Comparison of ENCODE assay signal across 18 cellular contexts in the genomic region with DNA sequence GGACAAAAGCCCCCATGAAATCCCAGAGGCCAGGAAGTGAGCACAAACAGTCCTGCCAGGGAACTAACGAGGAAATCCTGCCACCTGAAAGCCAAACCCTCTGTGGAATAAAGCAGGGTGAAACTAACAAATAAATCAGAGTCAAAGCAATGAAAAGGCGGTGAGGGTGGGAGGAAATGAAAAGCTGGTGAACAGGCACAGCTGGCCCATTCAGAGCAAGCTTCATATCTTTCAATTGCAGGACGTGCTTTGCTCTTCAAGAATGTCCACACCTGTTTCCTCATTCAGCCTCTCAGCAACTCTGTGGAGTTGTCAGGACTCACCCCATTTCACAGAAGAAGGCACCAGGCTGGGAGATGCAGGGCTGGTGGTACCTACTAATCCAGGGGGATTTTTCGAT.
DNase-seq lines count a peak whose midpoint lies in the region; ATAC-seq, FAIRE-seq and TF ChIP-seq lines count a peak whose summit lies in the region.
"Had no signal": no experiment of that assay in that cellular context is flagged by ENCODE, and none has a peak within 500 bp of the region (broad histone marks: within the 10 kb centered on the region; RNA-seq: fewer than 3 reads in every experiment).

No MANE protein-coding gene starts in this region.

- no peaks in the 10 kb centered on the region for H3K9me3 ChIP-seq in BLaER1
- no peaks in the 10 kb centered on the region for H3K9me3 ChIP-seq in BLaER1 treated with 17β-estradiol and CSF1 and Interleukin-3, amounts not matched to agents 10 nM and 100 nM (replicated peaks in 1 of 11)
- H3K9me3 ChIP-seq: A549, BE2C, Caco-2 had no signal

- H3K36me3 ChIP-seq in BLaER1 (no peaks in the 10 kb centered on the region), bronchial epithelial cell (ENCODE audit: control insufficient read depth, insufficient read depth, low read length) (no peaks in the 10 kb centered on the region)
- no peaks in the 10 kb centered on the region for H3K36me3 ChIP-seq in BLaER1 treated with 17β-estradiol and CSF1 and Interleukin-3, amounts not matched to agents 10 nM and 100 nM
- H3K36me3 ChIP-seq: BE2C had no signal

- H3K4me2 ChIP-seq in BLaER1 = 0 out of 2 replicates have a peak overlapping the region, but pooled peaks have one; percentile 24
- H3K4me2 ChIP-seq in BLaER1 treated with 17β-estradiol and CSF1 and Interleukin-3, amounts not matched to agents 10 nM and 100 nM = peak overlapping the region in 6 of 11 experiments; percentile 13 to 43 (median 38); a peak in 8 of 22 replicates
- H3K4me2 ChIP-seq: A549 had no signal

- TF ChIP-seq CTCF in bronchial epithelial cell (IDR thresholded peaks at IDR 0.05; ENCODE audit: insufficient read depth, low read length, severe bottlenecking) = no peak

- H3K27me3 ChIP-seq in BLaER1 (no peaks in the 10 kb centered on the region), bronchial epithelial cell (ENCODE audit: control insufficient read depth, insufficient read depth, low read length) (peaks cover 4% of the 10 kb centered on the region)
- H3K27me3 ChIP-seq in BLaER1 treated with 17β-estradiol and CSF1 and Interleukin-3, amounts not matched to agents 10 nM and 100 nM = no peaks in the 10 kb centered on the region
- H3K27me3 ChIP-seq: BE2C had no signal

- ATAC-seq in GM18909 (IDR thresholded peaks at IDR 0.05; ENCODE audit: poor library complexity, unreplicated experiment) = no peak
- ATAC-seq: A549, GM12878, HepG2 had no signal

- DNase-seq in bronchial epithelial cell (ENCODE audit: low read depth) = no peak
- DNase-seq in lung microvascular endothelial cell (ENCODE audit: low read depth in 2 of 2) = peak; percentile 8 to 21
- no peak for DNase-seq in GDM1 (lab: John Stamatoyannopoulos, UW)
- DNase-seq in SHP77 (lab: John Stamatoyannopoulos, UW) = no peak
- DNase-seq in NCI-H748 treated with DMSO at 0.1 percent for 48 hours (lab: John Stamatoyannopoulos, UW) = no peak
- DNase-seq: BE2C; Caco-2; CD8-positive, alpha-beta memory T cell; HCEC 1CT; HFFc6 had no signal

- H3K4me1 ChIP-seq in BLaER1 = peaks cover 8% of the 10 kb centered on the region
- H3K4me1 ChIP-seq in BLaER1 treated with 17β-estradiol and CSF1 and Interleukin-3, amounts not matched to agents 10 nM and 100 nM = peaks cover 0 to 10% (median 6%) of the 10 kb centered on the region in 10 experiments; a peak in 8 of 20 replicates
- H3K4me1 ChIP-seq: A549, BE2C had no signal

- peak; percentile 60 for FAIRE-seq in bronchial epithelial cell (lab: Jason Lieb, UNC)
- FAIRE-seq: A549, GM12878, GM18507, HepG2, HTR-8/SVneo had no signal

- no peak overlapping the region for H3K9ac ChIP-seq in BLaER1
- H3K9ac ChIP-seq in BLaER1 treated with 17β-estradiol and CSF1 and Interleukin-3, amounts not matched to agents 10 nM and 100 nM = no peak overlapping the region

- H3K27ac ChIP-seq in BLaER1 = no peak overlapping the region
- no peak overlapping the region for H3K27ac ChIP-seq in BLaER1 treated with 17β-estradiol and CSF1 and Interleukin-3, amounts not matched to agents 10 nM and 100 nM
- H3K27ac ChIP-seq: A549 had no signal

- no peak overlapping the region for H3K4me3 ChIP-seq in BLaER1
- H3K4me3 ChIP-seq in BLaER1 treated with 17β-estradiol and CSF1 and Interleukin-3, amounts not matched to agents 10 nM and 100 nM = no peak overlapping the region
- H3K4me3 ChIP-seq in bronchial epithelial cell (ENCODE audit: low read depth, low read length) = no peak overlapping the region
- H3K4me3 ChIP-seq: A549, GM12878 had no signal

- H4K20me1 ChIP-seq in BLaER1 = no peaks in the 10 kb centered on the region
- no peaks in the 10 kb centered on the region for H4K20me1 ChIP-seq in BLaER1 treated with 17β-estradiol and CSF1 and Interleukin-3, amounts not matched to agents 10 nM and 100 nM

Comparison
In these comparisons a context has a peak if more than half of its experiments do, and no peak if none do; other contexts are left out.
1. DNase-seq: peak in lung microvascular endothelial cell (2 of 2); none in bronchial epithelial cell (single experiment), GDM1 (single experiment), SHP77 (0 of 2) and NCI-H748 treated with DMSO at 0.1 percent for 48 hours (single experiment).